Comparison of ENCODE assay signal across 9 cellular contexts in genomic region chr6:33746651-33747100, GRCh38. TPM values are rescaled to one million over a fixed set of nuclear protein-coding genes. Genes with fewer than 3 reads are reported as not detected.
A peak's percentile ranks its signal among the peaks of the same experiment; 100 is the strongest.
DNase-seq lines count a peak whose midpoint lies in the region; ATAC-seq and TF ChIP-seq lines count a peak whose summit lies in the region.
"Had no signal": no experiment of that assay in that cellular context is flagged by ENCODE, and none has a peak within 500 bp of the region (broad histone marks: within the 10 kb centered on the region; RNA-seq: fewer than 3 reads in every experiment).

IP6K3 (minus strand) TSS chr6:33746905; CDS start chr6:33735476, 11,429 bp downstream.

- no peak within 1 kb of the TSS for H3K4me3 Mint-ChIP-seq in stimulated activated memory B cell treated with anti-CD40 and anti-IgM and Interleukin-4, amounts not matched to agents 10 μg/mL and 1 μg/mL and 100 μg/mL, for 72 hours

- H3K9me3 Mint-ChIP-seq in activated naive CD4-positive, alpha-beta T cell treated with anti-CD3 and anti-CD28 coated beads, Interleukin-2, amount 50 U/mL, for 72 hours: no peaks in the 10 kb centered on the region
- no peaks in the 10 kb centered on the region for H3K9me3 Mint-ChIP-seq in stimulated activated memory B cell treated with anti-CD40 and anti-IgM and Interleukin-4, amounts not matched to agents 10 μg/mL and 1 μg/mL and 100 μg/mL, for 72 hours

- no peaks in the 10 kb centered on the region for H3K9me3 ChIP-seq in cardiac muscle cell (ENCODE audit: low read depth)

- H3K36me3 Mint-ChIP-seq in activated naive CD4-positive, alpha-beta T cell treated with anti-CD3 and anti-CD28 coated beads, Interleukin-2, amount 50 U/mL, for 72 hours: no peaks in the 10 kb centered on the region
- no peaks in the 10 kb centered on the region for H3K36me3 Mint-ChIP-seq in stimulated activated memory B cell treated with anti-CD40 and anti-IgM and Interleukin-4, amounts not matched to agents 10 μg/mL and 1 μg/mL and 100 μg/mL, for 72 hours

- ATAC-seq in activated naive CD4-positive, alpha-beta T cell treated with anti-CD3 and anti-CD28 coated beads, Interleukin-2, amount 50 U/mL, for 72 hours: no peak
- ATAC-seq in HG03571 (IDR thresholded peaks at IDR 0.05; ENCODE audit: unreplicated experiment): no peak
- ATAC-seq in stimulated activated memory B cell treated with anti-CD40 and anti-IgM and Interleukin-4, amounts not matched to agents 10 μg/mL and 1 μg/mL and 100 μg/mL, for 72 hours: no peak
- ATAC-seq in GM19324 (IDR thresholded peaks at IDR 0.05; ENCODE audit: low FRiP score, unreplicated experiment): no peak
- ATAC-seq in left colon: no peak

- H3K4me3 ChIP-seq in cardiac muscle cell: peak within 1 kb of the TSS; percentile 3

- DNase-seq in activated naive CD4-positive, alpha-beta T cell treated with anti-CD3 and anti-CD28 coated beads, Interleukin-2, amount 50 U/mL, for 72 hours (ENCODE audit: low spot score in 2 of 2): no peak
- no peak for DNase-seq in activated naive CD4-positive, alpha-beta T cell (lab: John Stamatoyannopoulos, UW)
- DNase-seq in cardiac muscle cell (ENCODE audit: low read depth in 1 of 2, low spot score in 1 of 2) (peak in 1 of 2 donors; percentile 61), occipital lobe (lab: John Stamatoyannopoulos, UW) (peak; percentile 78), left colon (no peak)

- H3K27me3 ChIP-seq in cardiac muscle cell: no peaks in the 10 kb centered on the region

- peaks cover 6% of the 10 kb centered on the region for H3K4me1 Mint-ChIP-seq in stimulated activated memory B cell treated with anti-CD40 and anti-IgM and Interleukin-4, amounts not matched to agents 10 μg/mL and 1 μg/mL and 100 μg/mL, for 72 hours

- peaks cover 48% of the 10 kb centered on the region for H3K4me1 ChIP-seq in cardiac muscle cell (ENCODE audit: low read depth)

- H3K27ac ChIP-seq in cardiac muscle cell: peak within 1 kb of the TSS; percentile 67

- no peaks in the 10 kb centered on the region for H3K36me3 ChIP-seq in cardiac muscle cell

- peaks cover 53% of the 10 kb centered on the region for H3K27me3 Mint-ChIP-seq in stimulated activated memory B cell treated with anti-CD40 and anti-IgM and Interleukin-4, amounts not matched to agents 10 μg/mL and 1 μg/mL and 100 μg/mL, for 72 hours

- intact Hi-C loops in left colon (cut with DNase I, micrococcal nuclease): no loop called here

- peak within 1 kb of the TSS; percentile 24 to 94 for H3K27ac Mint-ChIP-seq in activated naive CD4-positive, alpha-beta T cell treated with anti-CD3 and anti-CD28 coated beads, Interleukin-2, amount 50 U/mL, for 72 hours
- no peak within 1 kb of the TSS for H3K27ac Mint-ChIP-seq in stimulated activated memory B cell treated with anti-CD40 and anti-IgM and Interleukin-4, amounts not matched to agents 10 μg/mL and 1 μg/mL and 100 μg/mL, for 72 hours

- TF ChIP-seq CTCF in cardiac muscle cell (IDR thresholded peaks at IDR 0.05; ENCODE audit: low read depth, low read length): no peak

RNA-seq across cellular contexts. Expression of gene IP6K3, which starts in this region (rescaled TPM):
- not detected for total RNA-seq in activated naive CD4-positive, alpha-beta T cell treated with anti-CD3 and anti-CD28 coated beads, Interleukin-2, amount 50 U/mL, for 72 hours
- total RNA-seq in cardiac muscle cell: 3.9 and 5.0 TPM in 2 replicates
- 2.9 TPM in 2 replicates for polyA plus RNA-seq in cardiac muscle cell
- not detected for total RNA-seq in occipital lobe
- total RNA-seq in left colon: 1 to 10 TPM in 1 of 2 donors, under 1 TPM in 1; 0.45 to 2.4 TPM
- total RNA-seq: endothelial cell of umbilical vein had no signal
- polyA plus RNA-seq: endothelial cell of umbilical vein had no signal

Comparison
In these comparisons a context has a peak if more than half of its experiments do, and no peak if none do; other contexts are left out.
1. Peak in DNase-seq in occipital lobe; RNA of the gene not detected or under 1 TPM.